12 cellular contexts compared by ENCODE assay signal in genomic region chr1:30522031-30523004, GRCh38.
A peak's percentile ranks its signal among the peaks of the same experiment; 100 is the strongest.
DNase-seq lines count a peak whose midpoint lies in the region; ATAC-seq, FAIRE-seq and TF ChIP-seq lines count a peak whose summit lies in the region.
"Had no signal": no experiment of that assay in that cellular context is flagged by ENCODE, and none has a peak within 500 bp of the region (broad histone marks: within the 10 kb centered on the region; RNA-seq: fewer than 3 reads in every experiment).

No MANE protein-coding gene starts in this region.

- peak; percentile 89 for DNase-seq in GM23248
- DNase-seq in K562 (ENCODE audit: extremely low read depth in 1 of 4, low spot score in 3 of 4), result no peak
- DNase-seq in heart right ventricle, result peak; percentile 73 to 78
- no peak for DNase-seq in SHP77 treated with DMSO at 0.1 percent for 48 hours (lab: John Stamatoyannopoulos, UW)
- no peak for DNase-seq in activated naive CD4-positive, alpha-beta T cell treated with anti-CD3 and anti-CD28 coated beads, Interleukin-2, amount 10 ng/mL, durations not matched to agents 7 days and 5 days
- DNase-seq: activated CD4-positive, alpha-beta T cell treated with anti-CD3 and anti-CD28 coated beads, Interleukin-2, amount 50 U/mL, for 48 hours; NCI-H2107; nephron progenitor cell had no signal

- H3K9me3 Mint-ChIP-seq in activated naive CD4-positive, alpha-beta T cell treated with anti-CD3 and anti-CD28 coated beads, Interleukin-2, amount 10 ng/mL, durations not matched to agents 7 days and 5 days, result no peaks in the 10 kb centered on the region
- H3K9me3 Mint-ChIP-seq: nephron progenitor cell had no signal

- H3K9me2 ChIP-seq in GM23248 (ENCODE audit: insufficient read depth), result no peaks in the 10 kb centered on the region

- peaks cover 14% of the 10 kb centered on the region for H3F3A ChIP-seq in GM23248 (ENCODE audit: insufficient read depth)

- no peaks in the 10 kb centered on the region for H3K9me1 ChIP-seq in K562 (ENCODE audit: control insufficient read depth, insufficient read depth, low read length)

- H2AFZ ChIP-seq in GM23248 (peak overlapping the region; percentile 9), K562 (ENCODE audit: low read depth, low read length) (no peak overlapping the region)

- POLR2A ChIA-PET in K562 (lab: Yijun Ruan, JAX), result interaction anchor here (0.8 kb wide), 1 partner anchor 13 kb away, joined by 3 read pairs; no protein-coding TSS in a partner anchor

- TF ChIP-seq RAD21 in K562 (CRISPR knock-in tag; conservative IDR thresholded peaks at IDR 0.05 in 1 of 2, IDR thresholded peaks at IDR 0.05 in 1 of 2), result no peak

- H3K9ac ChIP-seq in GM23248, result peak overlapping the region; percentile 64
- H3K9ac ChIP-seq in K562 (ENCODE audit: insufficient read depth in 1 of 2, low read depth in 2 of 2, low read length in 2 of 2), result no peak overlapping the region
- H3K9ac ChIP-seq in skeletal muscle tissue (ENCODE audit: low read depth in 1 of 3, low read length in 3 of 3), result peak overlapping the region in 2 of 3 donors; percentile 7 to 50

- ATAC-seq in K562, result no peak
- ATAC-seq in heart right ventricle, result peak; percentile 69 to 83 (median 81)
- ATAC-seq in HG03439 (IDR thresholded peaks at IDR 0.05; ENCODE audit: unreplicated experiment), result no peak
- ATAC-seq in GM21529 (IDR thresholded peaks at IDR 0.05; ENCODE audit: unreplicated experiment), result no peak

- H4K20me1 ChIP-seq in GM23248 (ENCODE audit: insufficient read depth) (no peaks in the 10 kb centered on the region), K562 (replicated peaks; ENCODE audit: control insufficient read depth, insufficient read depth, low read length) (peaks cover 4% of the 10 kb centered on the region; the same call in 1 of the 2 replicates)

- H3K36me3 Mint-ChIP-seq in activated naive CD4-positive, alpha-beta T cell treated with anti-CD3 and anti-CD28 coated beads, Interleukin-2, amount 10 ng/mL, durations not matched to agents 7 days and 5 days, result no peaks in the 10 kb centered on the region
- H3K36me3 Mint-ChIP-seq: brain had no signal

- BruUV-seq in K562 (replicated peaks; lab: Mats Ljungman, UMichigan), result no TSS peak

- no peak for TF ChIP-seq POLR2A in K562 (conservative IDR thresholded peaks at IDR 0.05)

- H3K4me2 ChIP-seq in GM23248 (ENCODE audit: unreplicated experiment) (peak overlapping the region; percentile 70), K562 (ENCODE audit: insufficient read depth, low read length) (no peak overlapping the region)

- H3K27ac ChIP-seq in GM23248 (peak overlapping the region; percentile 89), K562 (ENCODE audit: extremely low read depth, low read depth, low read length) (no peak overlapping the region), heart right ventricle (peak overlapping the region; percentile 35 to 86 (median 75)), skeletal muscle tissue (ENCODE audit: low read depth, low read length) (peak overlapping the region; percentile 88)

- H3K79me2 ChIP-seq in GM23248 (ENCODE audit: insufficient read depth) (no peaks in the 10 kb centered on the region), K562 (ENCODE audit: control insufficient read depth, insufficient read depth, low read length) (no peaks in the 10 kb centered on the region)

- H3K9me3 ChIP-seq in GM23248 (ENCODE audit: low read depth), result no peaks in the 10 kb centered on the region
- H3K9me3 ChIP-seq in K562 (replicated peaks; ENCODE audit: control insufficient read depth, insufficient read depth, low read depth, low read length), result no peaks in the 10 kb centered on the region
- no peaks in the 10 kb centered on the region for H3K9me3 ChIP-seq in heart right ventricle
- no peaks in the 10 kb centered on the region for H3K9me3 ChIP-seq in skeletal muscle tissue (ENCODE audit: control insufficient read depth in 3 of 3, low read length in 3 of 3)

- intact Hi-C loops in K562 (cut with micrococcal nuclease), result no loop called here
- intact Hi-C loops in heart right ventricle (cut with DNase I), result loop anchor here in 4 of 10 donors (5.0 to 10.0 kb wide), 4 partner anchors 115 to 185 kb away; no protein-coding TSS in a partner anchor

- peak overlapping the region; percentile 15 for H3K4me3 ChIP-seq in GM23248
- H3K4me3 ChIP-seq in K562, result no peak overlapping the region
- H3K4me3 ChIP-seq in heart right ventricle, result no peak overlapping the region
- peak overlapping the region; percentile 2 to 41 (median 15) for H3K4me3 ChIP-seq in skeletal muscle tissue (ENCODE audit: low read length in 3 of 3)

- H3K4me1 Mint-ChIP-seq in activated naive CD4-positive, alpha-beta T cell treated with anti-CD3 and anti-CD28 coated beads, Interleukin-2, amount 10 ng/mL, durations not matched to agents 7 days and 5 days, result no peaks in the 10 kb centered on the region

- WGBS in GM23248 (ENCODE audit: low coverage in 1 of 2, low lambda C conversion rate in 2 of 2, missing lambda C conversion rate in 2 of 2), 2 experiments, result 4 to 5% methylated on average over 17 of the region's 17 CpGs
- 1% methylated on average over 17 of the region's 17 CpGs for WGBS in K562 (ENCODE audit: insufficient coverage, low coverage, missing lambda C conversion rate)
- 15 to 29% methylated on average over 17 of the region's 17 CpGs for WGBS in heart right ventricle, 2 donors

- H3K36me3 ChIP-seq in GM23248 (ENCODE audit: low read depth), result no peaks in the 10 kb centered on the region
- H3K36me3 ChIP-seq in K562 (ENCODE audit: control insufficient read depth, insufficient read depth, low read length), result no peaks in the 10 kb centered on the region
- H3K36me3 ChIP-seq in heart right ventricle, result no peaks in the 10 kb centered on the region
- H3K36me3 ChIP-seq in skeletal muscle tissue (ENCODE audit: control insufficient read depth in 3 of 3, insufficient read depth in 3 of 3, low read length in 3 of 3), result no peaks in the 10 kb centered on the region

- peaks cover 43% of the 10 kb centered on the region for H3K4me1 ChIP-seq in GM23248 (ENCODE audit: insufficient read depth)
- H3K4me1 ChIP-seq in K562 (replicated peaks in 1 of 2; ENCODE audit: control insufficient read depth in 2 of 2, insufficient read depth in 2 of 2, low read length in 2 of 2), result no peaks in the 10 kb centered on the region; a peak in 1 of 5 replicates
- peaks cover 6 to 57% (median 31%) of the 10 kb centered on the region in 9 donors for H3K4me1 ChIP-seq in heart right ventricle
- peaks cover 52 to 58% (median 58%) of the 10 kb centered on the region in 3 donors for H3K4me1 ChIP-seq in skeletal muscle tissue (ENCODE audit: control insufficient read depth in 3 of 3, insufficient read depth in 3 of 3, low read length in 3 of 3)

- in situ Hi-C loops in GM23248 (cut with MboI) (no loop called here), K562 (cut with MboI) (no loop called here)

- TF ChIP-seq CTCF in K562 (IDR thresholded peaks at IDR 0.05 in 2 of 3, conservative IDR thresholded peaks at IDR 0.05 in 1 of 3; ENCODE audit: insufficient read depth in 2 of 3, low read depth in 1 of 3, low read length in 3 of 3) (no peak), heart right ventricle (IDR thresholded peaks at IDR 0.05) (peak in 2 of 9 donors; percentile 31 to 33)

- no peak for FAIRE-seq in K562 (lab: Jason Lieb, UNC)

- H3K27ac Mint-ChIP-seq in activated naive CD4-positive, alpha-beta T cell treated with anti-CD3 and anti-CD28 coated beads, Interleukin-2, amount 10 ng/mL, durations not matched to agents 7 days and 5 days, result no peak overlapping the region

- no peak overlapping the region for H3K4me3 Mint-ChIP-seq in activated naive CD4-positive, alpha-beta T cell treated with anti-CD3 and anti-CD28 coated beads, Interleukin-2, amount 10 ng/mL, durations not matched to agents 7 days and 5 days
- H3K4me3 Mint-ChIP-seq: nephron progenitor cell had no signal

- CTCF ChIA-PET in K562 (lab: Yijun Ruan, JAX; ENCODE audit: low intra/inter-chr PET ratio), result no interaction called here
- CTCF ChIA-PET in activated naive CD4-positive, alpha-beta T cell treated with anti-CD3 and anti-CD28 coated beads, Interleukin-2, amount 10 ng/mL, durations not matched to agents 7 days and 5 days (lab: Charles Lee), result no interaction called here

- H3K27me3 ChIP-seq in GM23248 (replicated peaks; ENCODE audit: insufficient read depth) (no peaks in the 10 kb centered on the region), K562 (ENCODE audit: control insufficient read depth in 2 of 2, insufficient read depth in 2 of 2, low read length in 2 of 2) (peaks cover 0 to 31% of the 10 kb centered on the region in 2 experiments; a peak in 2 of 5 replicates), heart right ventricle (peaks cover 0 to 19% (median 0%) of the 10 kb centered on the region in 7 donors), skeletal muscle tissue (ENCODE audit: control insufficient read depth in 3 of 3, insufficient read depth in 3 of 3, low read length in 3 of 3) (peaks cover 0 to 3% (median 0%) of the 10 kb centered on the region in 3 donors)

- TF ChIP-seq EP300 in K562 (IDR thresholded peaks at IDR 0.05; ENCODE audit: low read length), result no peak

- H3K27me3 Mint-ChIP-seq in activated naive CD4-positive, alpha-beta T cell treated with anti-CD3 and anti-CD28 coated beads, Interleukin-2, amount 10 ng/mL, durations not matched to agents 7 days and 5 days, result peaks cover 34% of the 10 kb centered on the region

TF ChIP-seq in K562, 482 proteins besides CTCF, POLR2A, EP300 and RAD21 (continues in another document):
- no peak for TF ChIP-seq PPARD (CRISPR knock-in tag; IDR thresholded peaks at IDR 0.05)
- TF ChIP-seq CBFB (CRISPR knock-in tag; IDR thresholded peaks at IDR 0.05), result no peak
- no peak for TF ChIP-seq CBX5 (IDR thresholded peaks at IDR 0.05; ENCODE audit: borderline replicate concordance, low read depth)
- no peak for TF ChIP-seq KLF16 (IDR thresholded peaks at IDR 0.05)
- no peak for TF ChIP-seq HDAC6 (IDR thresholded peaks at IDR 0.05; ENCODE audit: low read depth, low read length)
- TF ChIP-seq ATF3 (IDR thresholded peaks at IDR 0.05), result peak; percentile 31; the same call in 1 of the 2 replicates
- TF ChIP-seq ATF3 (CRISPR knock-in tag; conservative IDR thresholded peaks at IDR 0.05), result no peak
- 0 out of 2 replicates have a peak, but pooled peaks have one; percentile 20 for TF ChIP-seq L3MBTL2 (IDR thresholded peaks at IDR 0.05)
- no peak for TF ChIP-seq RCOR1 (IDR thresholded peaks at IDR 0.05; ENCODE audit: borderline replicate concordance in 1 of 2, low read depth in 2 of 2, low read length in 2 of 2)
- TF ChIP-seq CREB1 (IDR thresholded peaks at IDR 0.05), result no peak
- no peak for TF ChIP-seq CREB1 (CRISPR knock-in tag; IDR thresholded peaks at IDR 0.05)
- no peak for TF ChIP-seq GABPB1 (CRISPR knock-in tag; IDR thresholded peaks at IDR 0.05)
- no peak for TF ChIP-seq ZNF699 (CRISPR knock-in tag; IDR thresholded peaks at IDR 0.05; ENCODE audit: insufficient replicate concordance)

Comparison
In these comparisons a context has a peak if more than half of its experiments do, and no peak if none do; other contexts are left out.
1. DNase-seq: peak in GM23248 (single experiment) and heart right ventricle (2 of 2); none in K562 (0 of 4), SHP77 treated with DMSO at 0.1 percent for 48 hours (single experiment) and activated naive CD4-positive, alpha-beta T cell treated with anti-CD3 and anti-CD28 coated beads, Interleukin-2, amount 10 ng/mL, durations not matched to agents 7 days and 5 days (single experiment).
2. H3K4me3 ChIP-seq: peak in GM23248 (single experiment) and skeletal muscle tissue (3 of 3); none in K562 (single experiment) and heart right ventricle (0 of 10).
3. H3K9ac ChIP-seq: peak in GM23248 (single experiment) and skeletal muscle tissue (2 of 3); none in K562 (0 of 2).
4. ATAC-seq: peak in heart right ventricle (8 of 8); none in K562 (single experiment), HG03439 (single experiment) and GM21529 (single experiment).